17 cellular contexts compared by ENCODE assay signal in genomic region chr4:44806076-44806475, GRCh38.
"Had no signal": no experiment of that assay in that cellular context is flagged by ENCODE, and none has a peak within 500 bp of the region (broad histone marks: within the 10 kb centered on the region; RNA-seq: fewer than 3 reads in every experiment).

No MANE protein-coding gene starts in this region.

- DNase-seq: activated CD4-positive, alpha-beta T cell treated with anti-CD3 and anti-CD28 coated beads, Interleukin-2, amount 10 ng/mL, durations not matched to agents 7 days and 5 days; activated CD8-positive, alpha-beta memory T cell treated with anti-CD3 and anti-CD28 coated beads for 24 hours; activated naive CD4-positive, alpha-beta T cell; activated naive CD8-positive, alpha-beta T cell treated with anti-CD3 and anti-CD28 coated beads, Interleukin-2, amount 10 ng/mL, durations not matched to agents 7 days and 5 days; anterior cingulate cortex; brain microvascular endothelial cell; cerebellar nuclear complex; dermis blood vessel endothelial cell; endodermal cell; gastrocnemius medialis; heart left ventricle; immature natural killer cell; nucleus accumbens; stimulated activated CD4-positive, alpha-beta T cell treated with anti-CD3 and anti-CD28 coated beads, Interleukin-15, amount 100 ng/mL, for 24 hours; stimulated activated CD4-positive, alpha-beta T cell treated with anti-CD3 and anti-CD28 coated beads, Interleukin-4, amount 100 ng/mL, for 24 hours; stimulated activated naive CD4-positive, alpha-beta T cell; substantia nigra had no signal
